8 cellular contexts compared by ENCODE assay signal in genomic region chr6:31806470-31807272, GRCh38. TPM values are rescaled to one million over a fixed set of nuclear protein-coding genes. Genes with fewer than 3 reads are reported as not detected.
DNase-seq lines count a peak whose midpoint lies in the region; TF ChIP-seq lines count a peak whose summit lies in the region.

TSS of gene LSM2 (minus strand) at chr6:31806966. CDS start at chr6:31806757, 209 bp downstream.

- no peaks in the 10 kb centered on the region for H3K27me3 Mint-ChIP-seq in neural crest cell (ENCODE audit: low read depth)

- DNase-seq in H7 = peak; percentile 100
- peak; percentile 99 for DNase-seq in M059J (ENCODE audit: low read depth)
- peak; percentile 94 to 95 for DNase-seq in SHP77 (lab: John Stamatoyannopoulos, UW)
- peak; percentile 96 for DNase-seq in activated gamma-delta T cell (lab: John Stamatoyannopoulos, UW)
- DNase-seq in fibroblast of the conjunctiva (ENCODE audit: low read depth) = peak; percentile 96
- DNase-seq in neural crest cell (ENCODE audit: low read depth, low spot score) = peak; percentile 98

- H3K4me3 ChIP-seq in H7 (ENCODE audit: insufficient read depth, low read depth, low read length) = peak within 1 kb of the TSS; percentile 92
- peak within 1 kb of the TSS; percentile 60 to 84 for H3K4me3 ChIP-seq in stomach smooth muscle (ENCODE audit: low read length in 2 of 2)

- H3K4me1 ChIP-seq in ES-I3 (ENCODE audit: insufficient read depth, low read length) = no peaks in the 10 kb centered on the region
- peaks cover 12% of the 10 kb centered on the region for H3K4me1 ChIP-seq in stomach smooth muscle (ENCODE audit: control insufficient read depth, insufficient read depth, low read length)

- H3K9ac ChIP-seq in ES-I3 (ENCODE audit: low read depth, low read length) (peak within 1 kb of the TSS; percentile 84), stomach smooth muscle (ENCODE audit: low read length in 2 of 2) (peak within 1 kb of the TSS; percentile 73 to 86)

- no peaks in the 10 kb centered on the region for H3K36me3 ChIP-seq in ES-I3 (ENCODE audit: insufficient read depth, low read length)
- peaks cover 4% of the 10 kb centered on the region for H3K36me3 ChIP-seq in H7 (replicated peaks; ENCODE audit: control insufficient read depth, insufficient read depth, low read length)
- peaks cover 0 to 2% of the 10 kb centered on the region in 2 donors for H3K36me3 ChIP-seq in stomach smooth muscle (ENCODE audit: control insufficient read depth in 2 of 2, insufficient read depth in 2 of 2, low read length in 2 of 2)

- H3K36me3 Mint-ChIP-seq in neural crest cell (ENCODE audit: low read depth) = peaks cover 2% of the 10 kb centered on the region

- no peak for TF ChIP-seq CTCF in neural crest cell (conservative IDR thresholded peaks at IDR 0.05)

- peak within 1 kb of the TSS; percentile 99 for H3K27ac Mint-ChIP-seq in neural crest cell (ENCODE audit: unreplicated experiment)

- peaks cover 18% of the 10 kb centered on the region for H3K4me1 Mint-ChIP-seq in neural crest cell

- no peaks in the 10 kb centered on the region for H3K9me3 Mint-ChIP-seq in neural crest cell

- H3K27me3 ChIP-seq in H7 (ENCODE audit: control insufficient read depth, insufficient read depth, low read length) (no peaks in the 10 kb centered on the region), stomach smooth muscle (ENCODE audit: control insufficient read depth in 1 of 2, insufficient read depth in 2 of 2, low read length in 2 of 2) (no peaks in the 10 kb centered on the region)

- H3K9me3 ChIP-seq in ES-I3 (ENCODE audit: control insufficient read depth, insufficient read depth, low read length) (no peaks in the 10 kb centered on the region), stomach smooth muscle (ENCODE audit: control insufficient read depth in 2 of 2, low read length in 2 of 2) (no peaks in the 10 kb centered on the region)

- peak within 1 kb of the TSS; percentile 94 for H3K4me3 Mint-ChIP-seq in neural crest cell

- H3K27ac ChIP-seq in stomach smooth muscle (ENCODE audit: low read length) = peak within 1 kb of the TSS; percentile 96

RNA-seq across cellular contexts. Expression of gene LSM2, which starts in this region (rescaled TPM):
- total RNA-seq in H7 (2014; rRNA removed; shearing (Covaris generic)) = 108 and 150 TPM in 2 replicates
- total RNA-seq in M059J (2014; rRNA removed; shearing (Covaris generic)) = 162 and 306 TPM in 2 replicates
- 122 and 135 TPM in 2 replicates for total RNA-seq in neural crest cell

Comparison
In these comparisons a context has a peak if more than half of its experiments do, and no peak if none do; other contexts are left out.
1. Peak in every context shown above with its lines: DNase-seq, H3K4me3 ChIP-seq and H3K27ac ChIP-seq.